ENCODE assay signal across 12 cellular contexts in the genomic region with DNA sequence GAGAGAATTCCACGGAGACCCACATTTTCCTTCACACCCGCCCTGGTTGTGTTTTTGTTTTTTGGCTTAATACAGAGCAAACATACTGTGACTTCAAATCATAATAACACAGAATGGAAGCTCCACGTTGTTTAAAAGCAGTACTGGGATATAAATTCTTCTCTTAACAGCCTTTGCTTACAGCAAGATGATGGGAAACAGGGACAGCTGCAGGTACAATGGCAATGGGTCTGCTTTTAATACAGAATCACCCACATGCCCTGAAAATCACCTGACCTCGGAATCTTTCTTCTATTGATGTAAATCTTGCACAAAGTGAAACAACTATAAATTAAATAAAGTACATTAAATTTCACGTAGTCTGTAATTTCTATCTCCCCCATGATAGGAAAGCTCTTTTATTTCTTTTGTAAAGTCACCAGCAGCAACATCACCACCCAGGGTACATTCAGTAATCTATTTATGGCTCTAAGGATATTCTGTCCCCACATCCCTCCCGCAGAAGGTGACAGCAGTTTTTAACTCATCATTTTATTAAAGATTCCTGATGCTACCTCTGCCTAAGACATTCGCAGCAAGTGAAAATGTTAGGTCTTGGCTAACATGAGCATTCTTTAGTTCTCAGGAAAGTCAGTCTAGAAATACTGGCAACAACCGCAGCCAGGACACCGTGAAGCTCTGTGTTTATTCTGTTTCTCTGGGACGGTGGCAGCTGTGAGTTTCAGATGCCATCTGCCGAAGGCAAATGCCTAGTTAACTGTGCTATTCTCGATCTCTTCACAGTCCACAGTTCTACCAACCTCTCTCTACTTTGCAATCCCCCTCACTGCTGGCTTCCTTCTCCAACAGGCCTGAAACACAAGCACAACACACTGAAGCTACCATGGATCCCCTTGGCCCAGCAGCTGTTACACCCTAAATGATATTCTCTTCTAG.
DNase-seq lines count a peak whose midpoint lies in the region; ATAC-seq, FAIRE-seq and TF ChIP-seq lines count a peak whose summit lies in the region.
"Had no signal": no experiment of that assay in that cellular context is flagged by ENCODE, and none has a peak within 500 bp of the region (broad histone marks: within the 10 kb centered on the region; RNA-seq: fewer than 3 reads in every experiment).

No MANE protein-coding gene starts in this region.

- peak; percentile 48 for ATAC-seq in HG02678 (IDR thresholded peaks at IDR 0.05; ENCODE audit: unreplicated experiment)
- ATAC-seq in stimulated activated naive CD8-positive, alpha-beta T cell treated with anti-CD3 and anti-CD28 coated beads, Interleukin-15, amount 100 ng/mL, for 72 hours = no peak
- no peak for ATAC-seq in HG03439 (IDR thresholded peaks at IDR 0.05; ENCODE audit: unreplicated experiment)

- peaks cover 8 to 13% of the 10 kb centered on the region in 2 donors for H3K36me3 ChIP-seq in muscle layer of duodenum (ENCODE audit: control insufficient read depth in 1 of 2, insufficient read depth in 2 of 2, low read length in 2 of 2)

- H3K9me3 ChIP-seq in muscle layer of duodenum (ENCODE audit: control insufficient read depth in 1 of 2, low read length in 2 of 2) = no peaks in the 10 kb centered on the region
- H3K9me3 ChIP-seq: BE2C had no signal

- H3K4me3 ChIP-seq in GM12865 (ENCODE audit: low read depth, low read length) = no peak overlapping the region
- H3K4me3 ChIP-seq in muscle layer of duodenum (ENCODE audit: low read depth in 1 of 2, low read length in 2 of 2) = no peak overlapping the region

- no peak for TF ChIP-seq CTCF in GM12865 (IDR thresholded peaks at IDR 0.05; ENCODE audit: insufficient read depth, low read depth, low read length, missing control alignments)

- H3K27me3 ChIP-seq in muscle layer of duodenum (ENCODE audit: low read depth, low read length) = no peaks in the 10 kb centered on the region
- H3K27me3 ChIP-seq: BE2C had no signal

- no peaks in the 10 kb centered on the region for H3K9me3 Mint-ChIP-seq in stimulated activated naive CD8-positive, alpha-beta T cell treated with anti-CD3 and anti-CD28 coated beads, Interleukin-15, amount 100 ng/mL, for 72 hours

- FAIRE-seq in urothelium cell line (lab: Jason Lieb, UNC) = no peak

- no peak overlapping the region for H3K4me3 Mint-ChIP-seq in stimulated activated naive CD8-positive, alpha-beta T cell treated with anti-CD3 and anti-CD28 coated beads, Interleukin-15, amount 100 ng/mL, for 72 hours

- peaks cover 0 to 10% of the 10 kb centered on the region in 2 donors for H3K4me1 ChIP-seq in muscle layer of duodenum (ENCODE audit: control insufficient read depth in 1 of 2, insufficient read depth in 2 of 2, low read length in 2 of 2)
- H3K4me1 ChIP-seq: parathyroid adenoma had no signal

- peaks cover 42% of the 10 kb centered on the region for H3K4me1 Mint-ChIP-seq in stimulated activated naive CD8-positive, alpha-beta T cell treated with anti-CD3 and anti-CD28 coated beads, Interleukin-15, amount 100 ng/mL, for 72 hours

- peak overlapping the region; percentile 26 for H3K27ac ChIP-seq in muscle layer of duodenum (ENCODE audit: low read length)
- H3K27ac ChIP-seq: parathyroid adenoma had no signal

- intact Hi-C loops in posterior vena cava (cut with DNase I) = no loop called here

- no peaks in the 10 kb centered on the region for H3K27me3 Mint-ChIP-seq in stimulated activated naive CD8-positive, alpha-beta T cell treated with anti-CD3 and anti-CD28 coated beads, Interleukin-15, amount 100 ng/mL, for 72 hours

- peak; percentile 52 for DNase-seq in GM12865 (ENCODE audit: low read depth)
- DNase-seq in cerebellar cortex (ENCODE audit: low spot score) = peak; percentile 95
- no peak for DNase-seq in stimulated activated naive CD8-positive, alpha-beta T cell treated with anti-CD3 and anti-CD28 coated beads, Interleukin-15, amount 100 ng/mL, for 72 hours
- DNase-seq in urothelium cell line (ENCODE audit: low spot score) = no peak
- no peak for DNase-seq in posterior vena cava (ENCODE audit: low spot score)
- DNase-seq: activated naive CD4-positive, alpha-beta T cell treated with Interleukin-2 at 50 U/mL for 16 hours; BE2C; NCI-H1105 treated with DMSO at 0.1 percent for 48 hours had no signal

- no peak overlapping the region for H3K27ac Mint-ChIP-seq in stimulated activated naive CD8-positive, alpha-beta T cell treated with anti-CD3 and anti-CD28 coated beads, Interleukin-15, amount 100 ng/mL, for 72 hours

Comparison
In these comparisons a context has a peak if more than half of its experiments do, and no peak if none do; other contexts are left out.
1. DNase-seq: peak in GM12865 (single experiment) and cerebellar cortex (single experiment); none in stimulated activated naive CD8-positive, alpha-beta T cell treated with anti-CD3 and anti-CD28 coated beads, Interleukin-15, amount 100 ng/mL, for 72 hours (0 of 2), urothelium cell line (single experiment) and posterior vena cava (single experiment).